In genomic region chr6:85865665-85866372, GRCh38 we compare ENCODE assay signal across 9 cellular contexts.
DNase-seq lines count a peak whose midpoint lies in the region; ATAC-seq and TF ChIP-seq lines count a peak whose summit lies in the region.
"Had no signal": no experiment of that assay in that cellular context is flagged by ENCODE, and none has a peak within 500 bp of the region (broad histone marks: within the 10 kb centered on the region; RNA-seq: fewer than 3 reads in every experiment).

No MANE protein-coding gene starts in this region.

- H3K4me1 Mint-ChIP-seq in activated CD4-positive, alpha-beta T cell treated with anti-CD3 and anti-CD28 coated beads, Interleukin-2, amount 10 ng/mL, durations not matched to agents 7 days and 5 days = no peaks in the 10 kb centered on the region
- H3K4me1 Mint-ChIP-seq: activated naive CD4-positive, alpha-beta T cell treated with anti-CD3 and anti-CD28 coated beads, Interleukin-2, amount 50 U/mL, for 24 hours had no signal

- H3K36me3 Mint-ChIP-seq in activated CD4-positive, alpha-beta T cell treated with anti-CD3 and anti-CD28 coated beads, Interleukin-2, amount 10 ng/mL, durations not matched to agents 7 days and 5 days (ENCODE audit: low read depth) = no peaks in the 10 kb centered on the region
- H3K36me3 Mint-ChIP-seq: activated naive CD4-positive, alpha-beta T cell treated with anti-CD3 and anti-CD28 coated beads, Interleukin-2, amount 50 U/mL, for 24 hours had no signal

- no peaks in the 10 kb centered on the region for H3K27me3 ChIP-seq in subcutaneous abdominal adipose tissue (ENCODE audit: control insufficient read depth in 5 of 5, insufficient read depth in 4 of 5, low read length in 5 of 5)

- no peaks in the 10 kb centered on the region for H3K27me3 Mint-ChIP-seq in activated CD4-positive, alpha-beta T cell treated with anti-CD3 and anti-CD28 coated beads, Interleukin-2, amount 10 ng/mL, durations not matched to agents 7 days and 5 days
- H3K27me3 Mint-ChIP-seq: activated naive CD4-positive, alpha-beta T cell treated with anti-CD3 and anti-CD28 coated beads, Interleukin-2, amount 50 U/mL, for 24 hours had no signal

- no peaks in the 10 kb centered on the region for H3K9me3 ChIP-seq in subcutaneous abdominal adipose tissue (ENCODE audit: control insufficient read depth in 5 of 5, low read length in 5 of 5)

- POLR2A ChIA-PET in activated CD4-positive, alpha-beta T cell treated with anti-CD3 and anti-CD28 coated beads, Interleukin-2, amount 10 ng/mL, durations not matched to agents 7 days and 5 days (lab: Charles Lee) = no interaction called here

- peak overlapping the region; percentile 65 to 80 (median 67) for H3K4me3 ChIP-seq in subcutaneous abdominal adipose tissue (ENCODE audit: low read depth in 1 of 5, low read length in 5 of 5)

- H3K27ac Mint-ChIP-seq in activated CD4-positive, alpha-beta T cell treated with anti-CD3 and anti-CD28 coated beads, Interleukin-2, amount 10 ng/mL, durations not matched to agents 7 days and 5 days = no peak overlapping the region
- H3K27ac Mint-ChIP-seq: activated naive CD4-positive, alpha-beta T cell treated with anti-CD3 and anti-CD28 coated beads, Interleukin-2, amount 50 U/mL, for 24 hours had no signal

- no peak overlapping the region for H3K27ac ChIP-seq in subcutaneous abdominal adipose tissue (ENCODE audit: low read depth, low read length)

- H3K4me1 ChIP-seq in subcutaneous abdominal adipose tissue (ENCODE audit: control insufficient read depth in 5 of 5, insufficient read depth in 5 of 5, low read length in 5 of 5) = peaks cover 0 to 22% (median 18%) of the 10 kb centered on the region in 5 donors

- H3K9ac ChIP-seq in subcutaneous abdominal adipose tissue (ENCODE audit: low read length in 5 of 5) = peak overlapping the region; percentile 12 to 73 (median 56)

- intact Hi-C loops in left cardiac atrium (cut with DNase I) = no loop called here

- CTCF ChIA-PET in activated CD4-positive, alpha-beta T cell treated with anti-CD3 and anti-CD28 coated beads, Interleukin-2, amount 10 ng/mL, durations not matched to agents 7 days and 5 days (lab: Charles Lee) = interaction anchor here (0.7 kb wide), 1 partner anchor 133 kb away, joined by 4 read pairs; no protein-coding TSS in a partner anchor

- DNase-seq in NOMO-1 treated with DMSO at 0.1 percent for 48 hours (lab: John Stamatoyannopoulos, UW; ENCODE audit: unreplicated experiment) (peak; percentile 1), NOMO-1 treated with dmso at 0.1 percent for 144 hours (lab: John Stamatoyannopoulos, UW; ENCODE audit: unreplicated experiment) (no peak), left cardiac atrium (no peak), NCI-H526 treated with DMSO at 0.1 percent for 48 hours (lab: John Stamatoyannopoulos, UW) (no peak)
- no peak for DNase-seq in activated CD4-positive, alpha-beta T cell treated with anti-CD3 and anti-CD28 coated beads, Interleukin-2, amount 10 ng/mL, durations not matched to agents 7 days and 5 days

- no peaks in the 10 kb centered on the region for H3K9me3 Mint-ChIP-seq in activated CD4-positive, alpha-beta T cell treated with anti-CD3 and anti-CD28 coated beads, Interleukin-2, amount 10 ng/mL, durations not matched to agents 7 days and 5 days
- H3K9me3 Mint-ChIP-seq: activated naive CD4-positive, alpha-beta T cell treated with anti-CD3 and anti-CD28 coated beads, Interleukin-2, amount 50 U/mL, for 24 hours had no signal

- H3K36me3 ChIP-seq in subcutaneous abdominal adipose tissue (ENCODE audit: control insufficient read depth in 5 of 5, insufficient read depth in 5 of 5, low read length in 5 of 5) = no peaks in the 10 kb centered on the region

- ATAC-seq in HG03039 (IDR thresholded peaks at IDR 0.05; ENCODE audit: unreplicated experiment) (peak; percentile 64), SK-N-SH treated with all-trans-retinoic acid at 6 μM for 48 hours (peak; percentile 58), left cardiac atrium (peak; percentile 30 to 56)

- H3K4me3 Mint-ChIP-seq in activated CD4-positive, alpha-beta T cell treated with anti-CD3 and anti-CD28 coated beads, Interleukin-2, amount 10 ng/mL, durations not matched to agents 7 days and 5 days = no peak overlapping the region
- H3K4me3 Mint-ChIP-seq: activated naive CD4-positive, alpha-beta T cell treated with anti-CD3 and anti-CD28 coated beads, Interleukin-2, amount 50 U/mL, for 24 hours had no signal

TF ChIP-seq in SK-N-SH treated with all-trans-retinoic acid at 6 μM for 48 hours, 23 proteins besides CTCF, POLR2A, EP300 and RAD21 (continues in another document):
- TF ChIP-seq SNAI2 (CRISPR knock-in tag; IDR thresholded peaks at IDR 0.05) = no peak
- TF ChIP-seq TSHZ2 (CRISPR knock-in tag; IDR thresholded peaks at IDR 0.05) = no peak
- no peak for TF ChIP-seq ZC3H10 (CRISPR knock-in tag; IDR thresholded peaks at IDR 0.05)
- no peak for TF ChIP-seq CREB5 (CRISPR knock-in tag; IDR thresholded peaks at IDR 0.05; ENCODE audit: low read depth)
- no peak for TF ChIP-seq POU6F1 (CRISPR knock-in tag; IDR thresholded peaks at IDR 0.05; ENCODE audit: borderline replicate concordance, low read depth)
- no peak for TF ChIP-seq ISL1 (CRISPR knock-in tag; IDR thresholded peaks at IDR 0.05)
- no peak for TF ChIP-seq CSDC2 (CRISPR knock-in tag; IDR thresholded peaks at IDR 0.05)
- TF ChIP-seq TOX (CRISPR knock-in tag; IDR thresholded peaks at IDR 0.05; ENCODE audit: borderline replicate concordance) = no peak
- no peak for TF ChIP-seq ESRRG (CRISPR knock-in tag; IDR thresholded peaks at IDR 0.05)
- no peak for TF ChIP-seq CSRNP3 (CRISPR knock-in tag; IDR thresholded peaks at IDR 0.05)
- TF ChIP-seq ZNF8 (CRISPR knock-in tag; IDR thresholded peaks at IDR 0.05) = no peak
- TF ChIP-seq RARB (CRISPR knock-in tag; IDR thresholded peaks at IDR 0.05) = no peak
- no peak for TF ChIP-seq BACH2 (CRISPR knock-in tag; IDR thresholded peaks at IDR 0.05; ENCODE audit: borderline replicate concordance)
- no peak for TF ChIP-seq TCF4 (CRISPR knock-in tag; IDR thresholded peaks at IDR 0.05; ENCODE audit: borderline replicate concordance)
- no peak for TF ChIP-seq ARNTL (CRISPR knock-in tag; IDR thresholded peaks at IDR 0.05; ENCODE audit: borderline replicate concordance, low read depth)
